In the genomic region with DNA sequence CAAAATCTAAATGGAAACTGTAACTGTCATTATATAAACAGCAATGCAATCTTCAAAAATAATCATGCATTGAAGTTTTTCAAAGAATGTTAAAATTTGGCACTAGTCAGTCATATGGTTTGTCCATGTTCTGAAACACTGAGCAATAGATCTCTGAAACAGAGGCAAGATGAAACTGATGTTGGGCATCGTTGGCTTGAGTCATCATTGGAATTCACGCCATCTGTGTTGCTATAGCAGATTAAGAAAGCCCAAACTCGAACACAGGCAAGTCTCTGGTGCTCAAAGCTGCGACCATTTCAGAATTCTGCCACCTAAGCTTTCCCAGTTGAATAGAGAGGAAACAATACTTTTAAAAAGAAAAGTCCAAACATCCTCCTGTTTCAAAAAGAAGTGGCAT, we compare ENCODE assay signal across 16 cellular contexts.
DNase-seq lines count a peak whose midpoint lies in the region; ATAC-seq and TF ChIP-seq lines count a peak whose summit lies in the region.
"Had no signal": no experiment of that assay in that cellular context is flagged by ENCODE, and none has a peak within 500 bp of the region (broad histone marks: within the 10 kb centered on the region; RNA-seq: fewer than 3 reads in every experiment).

No MANE protein-coding gene starts in this region.

- H3K4me1 ChIP-seq in adipocyte (ENCODE audit: control insufficient read depth, insufficient read depth, low read length), result peaks cover 17% of the 10 kb centered on the region
- H3K4me1 ChIP-seq in neural progenitor cell, result peaks cover 47% of the 10 kb centered on the region
- H3K4me1 ChIP-seq in mucosa of descending colon (ENCODE audit: low read depth), result no peaks in the 10 kb centered on the region

- no peaks in the 10 kb centered on the region for H3K36me3 ChIP-seq in adipocyte (ENCODE audit: control insufficient read depth, insufficient read depth, low read length, severe bottlenecking)
- no peaks in the 10 kb centered on the region for H3K36me3 ChIP-seq in neural progenitor cell
- H3K36me3 ChIP-seq in mucosa of descending colon (ENCODE audit: low read depth), result no peaks in the 10 kb centered on the region

- H3K27me3 ChIP-seq in adipocyte (replicated peaks; ENCODE audit: control insufficient read depth, insufficient read depth, low read length) (no peaks in the 10 kb centered on the region), neural progenitor cell (no peaks in the 10 kb centered on the region)

- TF ChIP-seq CTCF in fibroblast of the aortic adventitia (IDR thresholded peaks at IDR 0.05; ENCODE audit: insufficient read depth, low read length), result no peak
- no peak for TF ChIP-seq CTCF in neural progenitor cell (IDR thresholded peaks at IDR 0.05)
- TF ChIP-seq CTCF in mucosa of descending colon (IDR thresholded peaks at IDR 0.05), result no peak
- no peak for TF ChIP-seq CTCF in GM13976 (IDR thresholded peaks at IDR 0.05; ENCODE audit: borderline replicate concordance, control extremely low read depth, extremely low read depth, insufficient read depth, missing control alignments)

- no peak overlapping the region for H3K27ac Mint-ChIP-seq in neural progenitor cell
- H3K27ac Mint-ChIP-seq: HFFc6 had no signal

- no peak overlapping the region for H3K4me3 ChIP-seq in adipocyte (ENCODE audit: low read length)
- H3K4me3 ChIP-seq in fibroblast of the aortic adventitia (ENCODE audit: low read depth, low read length), result no peak overlapping the region
- H3K4me3 ChIP-seq in neural progenitor cell, result no peak overlapping the region
- no peak overlapping the region for H3K4me3 ChIP-seq in mucosa of descending colon

- H3K27ac ChIP-seq in neural progenitor cell, result no peak overlapping the region
- H3K27ac ChIP-seq: C4-2B had no signal

- H3K9me3 Mint-ChIP-seq in neural progenitor cell, result no peaks in the 10 kb centered on the region

- no peak overlapping the region for H2AFZ ChIP-seq in neural progenitor cell (replicated peaks)

- H3K4me1 Mint-ChIP-seq in neural progenitor cell, result peaks cover 22% of the 10 kb centered on the region

- intact Hi-C loops in mucosa of descending colon (cut with DNase I, micrococcal nuclease), result no loop called here

- H4K20me1 ChIP-seq in neural progenitor cell (ENCODE audit: low read depth), result no peaks in the 10 kb centered on the region

- no peaks in the 10 kb centered on the region for H3K9me3 ChIP-seq in adipocyte (ENCODE audit: control insufficient read depth, low read length)
- H3K9me3 ChIP-seq in neural progenitor cell (ENCODE audit: low read depth), result no peaks in the 10 kb centered on the region
- H3K9me3 ChIP-seq in mucosa of descending colon, result no peaks in the 10 kb centered on the region

- H3K79me2 ChIP-seq in neural progenitor cell (ENCODE audit: low read depth), result no peaks in the 10 kb centered on the region

- H3K9ac ChIP-seq in adipocyte (ENCODE audit: low read length) (no peak overlapping the region), neural progenitor cell (no peak overlapping the region)

- no peak overlapping the region for H3K4me3 Mint-ChIP-seq in neural progenitor cell
- H3K4me3 Mint-ChIP-seq: HFFc6 had no signal

- peaks cover 5% of the 10 kb centered on the region for H3F3A ChIP-seq in neural progenitor cell (ENCODE audit: low read depth)

- H3K4me2 ChIP-seq in neural progenitor cell, result peak overlapping the region; percentile 14

- H3K27me3 Mint-ChIP-seq in neural progenitor cell (ENCODE audit: insufficient read depth, low read depth), result peaks cover 2% of the 10 kb centered on the region

- no peak for ATAC-seq in mucosa of descending colon
- ATAC-seq: Panc1, Right ventricle myocardium inferior had no signal

- H3K36me3 Mint-ChIP-seq in neural progenitor cell, result no peaks in the 10 kb centered on the region

- DNase-seq in Ammon's horn (ENCODE audit: low spot score), result peak; percentile 19
- peak; percentile 2 for DNase-seq in adipocyte (ENCODE audit: low read depth)
- peak; percentile 1 for DNase-seq in fibroblast of the aortic adventitia (ENCODE audit: low read depth)
- DNase-seq in neural progenitor cell (ENCODE audit: low spot score), result no peak
- no peak for DNase-seq in mucosa of descending colon
- DNase-seq in GM13976 (ENCODE audit: low spot score), result no peak
- DNase-seq in SHP77 treated with DMSO at 0.1 percent for 48 hours (lab: John Stamatoyannopoulos, UW), result no peak
- DNase-seq: HFFc6, KBM-7, NCI-H1048, NCI-H1436 treated with DMSO at 0.1 percent for 48 hours, NCI-H2081 treated with DMSO at 0.1 percent for 48 hours, NCI-H510A treated with DMSO at 0.1 percent for 48 hours had no signal

- in situ Hi-C loops in GM13976 (cut with MboI; ENCODE audit: low sequenced_read_pairs, unreplicated experiment), result no loop called here

Comparison
In these comparisons a context has a peak if more than half of its experiments do, and no peak if none do; other contexts are left out.
1. DNase-seq: peak in Ammon's horn (single experiment), adipocyte (single experiment) and fibroblast of the aortic adventitia (single experiment); none in neural progenitor cell (single experiment), mucosa of descending colon (0 of 3), GM13976 (single experiment) and SHP77 treated with DMSO at 0.1 percent for 48 hours (single experiment).